Comparison of ENCODE assay signal across 10 cellular contexts in the genomic region with DNA sequence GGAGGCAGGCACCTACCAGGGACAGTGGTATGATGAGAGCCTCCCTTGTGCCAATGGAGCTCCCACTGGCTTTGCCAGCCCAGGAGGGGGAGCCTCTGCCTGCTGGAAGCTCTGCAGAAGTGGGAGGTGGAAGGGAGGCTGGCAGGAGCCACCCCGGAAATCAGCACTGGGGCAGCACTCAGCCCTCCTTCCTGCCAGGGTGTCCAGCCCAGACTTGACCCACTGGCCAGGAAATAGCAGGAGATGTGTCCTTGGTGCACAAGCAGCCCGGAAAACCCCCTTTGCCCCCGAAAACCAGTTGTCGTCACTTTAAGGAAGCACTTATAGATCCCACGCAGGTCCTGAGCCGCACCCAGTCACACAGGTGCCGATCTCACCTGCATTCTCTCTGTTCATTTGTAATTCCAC. TPM values are rescaled to one million over a fixed set of nuclear protein-coding genes. Genes with fewer than 3 reads are reported as not detected.
DNase-seq lines count a peak whose midpoint lies in the region; ATAC-seq and TF ChIP-seq lines count a peak whose summit lies in the region.
"Had no signal": no experiment of that assay in that cellular context is flagged by ENCODE, and none has a peak within 500 bp of the region (broad histone marks: within the 10 kb centered on the region; RNA-seq: fewer than 3 reads in every experiment).

No MANE protein-coding gene starts in this region.

- in situ Hi-C loops in astrocyte of the spinal cord (cut with HindIII; ENCODE audit: low sequenced_read_pairs), result no loop called here

- DNase-seq in D341Med (ENCODE audit: low spot score), result peak; percentile 79
- DNase-seq in astrocyte of the spinal cord (ENCODE audit: low read depth, low spot score), result no peak
- DNase-seq in mesenteric fat pad (ENCODE audit: low spot score), result peak; percentile 72
- DNase-seq in Ammon's horn (ENCODE audit: low spot score), result no peak
- DNase-seq in occipital lobe (lab: John Stamatoyannopoulos, UW), result no peak
- DNase-seq in activated T-cell treated with anti-CD3 and anti-CD28 coated beads, Interleukin-2, amount 50 U/mL, for 48 hours, result no peak
- DNase-seq: activated CD4-positive, alpha-beta T cell treated with anti-CD3 and anti-CD28 coated beads for 1 hour; effector memory CD4-positive, alpha-beta T cell had no signal

- no peak for ATAC-seq in GM21381 (IDR thresholded peaks at IDR 0.05; ENCODE audit: unreplicated experiment)

- TF ChIP-seq CTCF in LNCAP (IDR thresholded peaks at IDR 0.05) (peak; percentile 39; the same call in 1 of the 2 replicates), astrocyte of the spinal cord (IDR thresholded peaks at IDR 0.05; ENCODE audit: low read depth, low read length) (peak; percentile 5)

- H3K4me3 ChIP-seq in astrocyte of the spinal cord (ENCODE audit: low read depth, low read length), result no peak overlapping the region

RNA-seq across cellular contexts. Expression of a gene that starts 49.3 kb away (rescaled TPM):
- not detected for total RNA-seq in mesenteric fat pad
- total RNA-seq in occipital lobe, result 44.5 TPM

Comparison
In these comparisons a context has a peak if more than half of its experiments do, and no peak if none do; other contexts are left out.
1. DNase-seq: peak in D341Med (single experiment) and mesenteric fat pad (single experiment); none in astrocyte of the spinal cord (single experiment), Ammon's horn (single experiment), occipital lobe (single experiment) and activated T-cell treated with anti-CD3 and anti-CD28 coated beads, Interleukin-2, amount 50 U/mL, for 48 hours (0 of 2).
2. RNA of a gene that starts 49.3 kb away (total RNA-seq): 44.5 TPM in occipital lobe (single experiment); not detected in mesenteric fat pad (single experiment); every median in the first group is over 10 times any median in the second.